8 cellular contexts compared by ENCODE assay signal in the genomic region with DNA sequence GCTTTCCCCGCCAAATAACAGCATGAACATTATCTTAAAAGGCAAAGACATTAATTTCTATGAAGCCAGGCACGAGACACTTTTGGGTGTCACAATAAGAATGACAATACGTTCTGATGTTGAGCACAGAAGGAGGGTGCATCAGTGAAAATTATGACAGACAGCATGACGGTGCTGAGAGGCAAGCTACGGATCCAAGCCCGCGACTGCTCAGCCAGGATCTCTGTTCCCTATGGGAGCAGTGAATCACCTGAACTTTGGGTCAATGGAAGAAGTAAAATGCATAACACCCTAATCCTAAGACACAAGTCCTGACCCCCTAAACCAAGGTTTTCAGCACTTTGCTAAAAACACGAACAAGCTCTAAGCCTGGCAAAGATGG. TPM values are rescaled to one million over a fixed set of nuclear protein-coding genes. Genes with fewer than 3 reads are reported as not detected.
DNase-seq lines count a peak whose midpoint lies in the region; ATAC-seq and TF ChIP-seq lines count a peak whose summit lies in the region.

No MANE protein-coding gene starts in this region.

- H3K36me3 Mint-ChIP-seq in CD4-positive, alpha-beta T cell (ENCODE audit: low read depth): peaks cover 27% of the 10 kb centered on the region

- H3K27me3 Mint-ChIP-seq in CD4-positive, alpha-beta T cell: no peaks in the 10 kb centered on the region

- H2AFZ ChIP-seq in OCI-LY3 (ENCODE audit: low read depth, low read length) (no peak overlapping the region), neuronal stem cell (ENCODE audit: low read length) (no peak overlapping the region)

- peak overlapping the region; percentile 95 for H3K4me3 Mint-ChIP-seq in CD4-positive, alpha-beta T cell

- H3K79me1 ChIP-seq in neuronal stem cell (ENCODE audit: low read depth, low read length): peaks cover 3% of the 10 kb centered on the region

- intact Hi-C loops in CD4-positive, alpha-beta T cell (cut with DNase I, micrococcal nuclease): loop anchor here (5.0 to 10.0 kb wide), 8 partner anchors 68 to 1387 kb away; partner anchors contain the start of genes CCDC85C (in 1 of the 2), CYP46A1 (in 1 of the 2), PPP2R5C (in 1 of the 2) and SLC25A29 (in 1 of the 2)

- peak overlapping the region; percentile 74 for H3K4me2 ChIP-seq in OCI-LY3 (ENCODE audit: low read length)
- H3K4me2 ChIP-seq in neuronal stem cell (ENCODE audit: insufficient read depth, low read length, poor library complexity, severe bottlenecking): peak overlapping the region; percentile 71

- H3K36me3 ChIP-seq in OCI-LY3 (replicated peaks; ENCODE audit: low read depth, low read length) (peaks cover 4% of the 10 kb centered on the region), endocrine pancreas (ENCODE audit: control insufficient read depth, insufficient read depth, low read length) (no peaks in the 10 kb centered on the region), neuronal stem cell (replicated peaks in 1 of 2; ENCODE audit: control insufficient read depth in 2 of 2, insufficient read depth in 2 of 2, low read length in 2 of 2) (peaks cover 0 to 12% of the 10 kb centered on the region in 2 donors)

- H3K14ac ChIP-seq in neuronal stem cell (ENCODE audit: low read length): no peak overlapping the region

- H2AK5ac ChIP-seq in neuronal stem cell (ENCODE audit: low read depth, low read length): no peak overlapping the region

- H4K91ac ChIP-seq in neuronal stem cell (ENCODE audit: low read depth, low read length, poor library complexity): no peak overlapping the region

- H3K9me3 ChIP-seq in CD4-positive, alpha-beta T cell (ENCODE audit: control insufficient read depth, low read length): no peaks in the 10 kb centered on the region
- H3K9me3 ChIP-seq in OCI-LY3 (ENCODE audit: insufficient read depth, low read length) (no peaks in the 10 kb centered on the region), endocrine pancreas (ENCODE audit: control insufficient read depth, low read length) (no peaks in the 10 kb centered on the region), neuronal stem cell (replicated peaks in 1 of 2; ENCODE audit: control insufficient read depth in 2 of 2, insufficient read depth in 1 of 2, low read depth in 1 of 2, low read length in 2 of 2) (no peaks in the 10 kb centered on the region)

- no peak overlapping the region for H3K18ac ChIP-seq in neuronal stem cell (ENCODE audit: low read length)

- H2BK5ac ChIP-seq in neuronal stem cell (ENCODE audit: low read length): no peak overlapping the region

- H2BK15ac ChIP-seq in neuronal stem cell (ENCODE audit: low read length): no peak overlapping the region

- peaks cover 40% of the 10 kb centered on the region for H3K4me1 Mint-ChIP-seq in CD4-positive, alpha-beta T cell (ENCODE audit: low read depth)

- WGBS in neuronal stem cell (ENCODE audit: extremely low coverage in 2 of 2, insufficient read length in 2 of 2, insufficient replicate concordance in 1 of 2), 2 donors: no CpG with 5 or more reads among the region's 8 CpGs

- no peak overlapping the region for H2BK120ac ChIP-seq in neuronal stem cell (ENCODE audit: low read depth, low read length)

- POLR2A ChIA-PET in CD4-positive, alpha-beta T cell (lab: Charles Lee): no interaction called here

- H3K9me3 Mint-ChIP-seq in CD4-positive, alpha-beta T cell: no peaks in the 10 kb centered on the region

- no peak for DNase-seq in CD4-positive, alpha-beta T cell
- DNase-seq in neuronal stem cell (ENCODE audit: low spot score) (no peak), KG1 (lab: John Stamatoyannopoulos, UW) (no peak), ureter (ENCODE audit: low spot score) (no peak), NCI-H345 (lab: John Stamatoyannopoulos, UW) (no peak)

- peaks cover 29% of the 10 kb centered on the region for H3K4me1 ChIP-seq in OCI-LY3 (ENCODE audit: low read length)
- H3K4me1 ChIP-seq in endocrine pancreas (ENCODE audit: control insufficient read depth, insufficient read depth, low read length): no peaks in the 10 kb centered on the region
- peaks cover 11 to 19% of the 10 kb centered on the region in 2 donors for H3K4me1 ChIP-seq in neuronal stem cell (ENCODE audit: control insufficient read depth in 2 of 2, insufficient read depth in 1 of 2, low read depth in 1 of 2, low read length in 2 of 2)

- CTCF ChIA-PET in CD4-positive, alpha-beta T cell (lab: Charles Lee): interaction anchor here (1.1 to 1.3 kb wide), 3 partner anchors 89 to 182 kb away, joined by 3 to 4 read pairs (median 3); no protein-coding TSS in a partner anchor

- no peaks in the 10 kb centered on the region for H3K27me3 ChIP-seq in CD4-positive, alpha-beta T cell (ENCODE audit: control insufficient read depth, insufficient read depth, low read length)
- H3K27me3 ChIP-seq in OCI-LY3 (ENCODE audit: low read depth, low read length): no peaks in the 10 kb centered on the region
- no peaks in the 10 kb centered on the region for H3K27me3 ChIP-seq in endocrine pancreas (ENCODE audit: control insufficient read depth, insufficient read depth, low read length)
- no peaks in the 10 kb centered on the region for H3K27me3 ChIP-seq in neuronal stem cell (ENCODE audit: control insufficient read depth in 3 of 3, insufficient read depth in 3 of 3, low read depth in 1 of 3, low read length in 3 of 3)

- H3K9ac ChIP-seq in OCI-LY3 (ENCODE audit: low read length) (peak overlapping the region; percentile 74), endocrine pancreas (ENCODE audit: control insufficient read depth, insufficient read depth, low read length) (peak overlapping the region; percentile 38), neuronal stem cell (ENCODE audit: low read depth, low read length, poor library complexity) (no peak overlapping the region)

- H3K4ac ChIP-seq in neuronal stem cell (ENCODE audit: low read length): no peak overlapping the region

- peaks cover 13% of the 10 kb centered on the region for H3K79me2 ChIP-seq in OCI-LY3 (ENCODE audit: low read length)

- no peak overlapping the region for H2BK12ac ChIP-seq in neuronal stem cell (ENCODE audit: low read length)

- no peak overlapping the region for H3K27ac ChIP-seq in CD4-positive, alpha-beta T cell (ENCODE audit: low read depth, low read length)
- H3K27ac ChIP-seq in OCI-LY3 (ENCODE audit: low read length): peak overlapping the region; percentile 38
- H3K27ac ChIP-seq in neuronal stem cell (replicated peaks; ENCODE audit: low read length): no peak overlapping the region

- H4K20me1 ChIP-seq in OCI-LY3 (ENCODE audit: insufficient read depth, low read length): no peaks in the 10 kb centered on the region

- TF ChIP-seq CTCF in CD4-positive, alpha-beta T cell (IDR thresholded peaks at IDR 0.05): no peak
- no peak for TF ChIP-seq CTCF in OCI-LY3 (IDR thresholded peaks at IDR 0.05; ENCODE audit: low read depth, low read length)

- H3K4me3 ChIP-seq in OCI-LY3 (ENCODE audit: low read length) (peak overlapping the region; percentile 91), endocrine pancreas (ENCODE audit: control insufficient read depth, insufficient read depth, low read length) (peak overlapping the region; percentile 69), neuronal stem cell (ENCODE audit: low read length in 2 of 2) (peak overlapping the region; percentile 74 to 86)

- no peak overlapping the region for H4K8ac ChIP-seq in neuronal stem cell (ENCODE audit: low read depth, low read length)

- no peak overlapping the region for H3K23ac ChIP-seq in neuronal stem cell (ENCODE audit: low read depth, low read length, poor library complexity)

- H3K27ac Mint-ChIP-seq in CD4-positive, alpha-beta T cell: peak overlapping the region; percentile 73

- no peak for ATAC-seq in CD4-positive, alpha-beta T cell (ENCODE audit: poor library complexity)
- ATAC-seq in HG03378 (IDR thresholded peaks at IDR 0.05; ENCODE audit: unreplicated experiment): no peak

RNA-seq across cellular contexts. Expression of gene WDR25, which starts 1.4 kb away (rescaled TPM):
- 1 to 10 TPM; 2.0 to 2.4 TPM for total RNA-seq in CD4-positive, alpha-beta T cell
- polyA plus RNA-seq in neuronal stem cell (2013, experiment 1 of 2): 8.7 TPM
- 9.9 TPM for polyA plus RNA-seq in neuronal stem cell (2013, experiment 2 of 2)
- 14.7 TPM for total RNA-seq in ureter

RNA-seq across cellular contexts. Expression of gene SLC25A47, which starts 51.7 kb away (rescaled TPM):
- not detected for total RNA-seq in CD4-positive, alpha-beta T cell
- 0.03 TPM for polyA plus RNA-seq in neuronal stem cell (2013, experiment 1 of 2)
- not detected for polyA plus RNA-seq in neuronal stem cell (2013, experiment 2 of 2)
- not detected for total RNA-seq in ureter
